In the genomic region with DNA sequence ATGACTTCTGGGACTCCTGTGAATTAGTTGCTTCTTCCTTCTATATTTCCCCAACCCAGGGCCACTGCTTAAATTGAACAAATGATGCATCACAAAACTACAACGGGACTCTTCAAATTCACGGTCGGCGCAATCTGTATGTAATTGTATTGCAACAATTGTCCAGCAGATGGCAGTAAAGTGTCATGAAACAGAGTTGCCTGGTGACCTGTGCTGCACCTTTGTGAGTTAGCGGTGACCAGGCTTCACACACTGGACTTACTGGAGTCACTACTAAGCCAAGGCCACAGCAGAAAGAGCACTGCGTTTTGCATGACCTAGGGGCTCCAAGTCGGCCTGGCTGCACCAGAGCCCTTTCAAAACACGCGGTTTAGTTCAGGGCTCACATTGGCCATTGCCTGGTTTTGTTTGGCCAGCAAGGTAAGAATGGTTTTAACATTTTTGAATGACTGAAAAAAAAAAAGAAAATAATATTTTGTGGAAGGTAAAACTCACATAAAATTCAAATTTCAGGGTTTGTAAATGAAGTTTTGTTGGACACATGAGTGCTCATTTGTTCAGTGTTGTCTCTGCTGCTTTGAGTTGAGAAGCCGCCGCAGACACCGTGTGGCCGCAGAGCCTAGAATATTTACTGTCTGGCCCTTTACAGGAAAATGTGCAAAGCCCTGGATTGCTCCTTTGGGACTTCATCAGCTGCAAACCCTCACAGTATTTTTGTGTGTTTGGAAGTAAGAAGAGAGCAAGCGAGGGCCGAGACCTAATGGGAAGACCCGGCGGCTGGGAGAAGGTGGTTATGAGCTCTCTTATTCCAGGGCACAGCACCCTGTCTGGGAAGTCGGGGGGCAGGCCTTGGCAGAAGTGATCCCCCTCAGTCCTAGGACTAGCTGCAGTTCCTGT, we compare ENCODE assay signal across 8 cellular contexts. TPM values are rescaled to one million over a fixed set of nuclear protein-coding genes. Genes with fewer than 3 reads are reported as not detected.
DNase-seq lines count a peak whose midpoint lies in the region; ATAC-seq, FAIRE-seq and TF ChIP-seq lines count a peak whose summit lies in the region.

No MANE protein-coding gene starts in this region.

- H3K27ac Mint-ChIP-seq in activated naive CD4-positive, alpha-beta T cell treated with anti-CD3 and anti-CD28 coated beads, Interleukin-2, amount 10 ng/mL, durations not matched to agents 7 days and 5 days, result no peak overlapping the region
- H3K27ac Mint-ChIP-seq in glutamatergic neuron (ENCODE audit: unreplicated experiment), result no peak overlapping the region

- no peak overlapping the region for H3K9ac ChIP-seq in OCI-LY3 (ENCODE audit: low read length)

- 0 out of 2 replicates have a peak overlapping the region, but pooled peaks have one; percentile 20 for H3K4me2 ChIP-seq in OCI-LY3 (ENCODE audit: low read length)

- ATAC-seq in HG03196 (IDR thresholded peaks at IDR 0.05; ENCODE audit: unreplicated experiment), result peak; percentile 64

- H4K20me1 ChIP-seq in OCI-LY3 (ENCODE audit: insufficient read depth, low read length), result no peaks in the 10 kb centered on the region

- no peak overlapping the region for H3K27ac ChIP-seq in OCI-LY3 (ENCODE audit: low read length)

- no peaks in the 10 kb centered on the region for H3K27me3 ChIP-seq in OCI-LY3 (ENCODE audit: low read depth, low read length)

- no peak overlapping the region for H2AFZ ChIP-seq in OCI-LY3 (ENCODE audit: low read depth, low read length)

- TF ChIP-seq CTCF in OCI-LY3 (IDR thresholded peaks at IDR 0.05; ENCODE audit: low read depth, low read length) (peak; percentile 66), glutamatergic neuron (IDR thresholded peaks at IDR 0.05; ENCODE audit: partially characterized antibody, unreplicated experiment) (peak; percentile 91)

- H3K4me1 Mint-ChIP-seq in activated naive CD4-positive, alpha-beta T cell treated with anti-CD3 and anti-CD28 coated beads, Interleukin-2, amount 10 ng/mL, durations not matched to agents 7 days and 5 days, result peaks cover 1% of the 10 kb centered on the region
- peaks cover 6% of the 10 kb centered on the region for H3K4me1 Mint-ChIP-seq in glutamatergic neuron (ENCODE audit: low read depth, unreplicated experiment)

- H3K4me3 ChIP-seq in OCI-LY3 (ENCODE audit: low read length), result no peak overlapping the region

- no peaks in the 10 kb centered on the region for H3K79me2 ChIP-seq in OCI-LY3 (ENCODE audit: low read length)

- H3K9me3 Mint-ChIP-seq in activated naive CD4-positive, alpha-beta T cell treated with anti-CD3 and anti-CD28 coated beads, Interleukin-2, amount 10 ng/mL, durations not matched to agents 7 days and 5 days, result no peaks in the 10 kb centered on the region
- peaks cover 3% of the 10 kb centered on the region for H3K9me3 Mint-ChIP-seq in glutamatergic neuron (ENCODE audit: unreplicated experiment)

- no peak for TF ChIP-seq POLR2A in GM12891 (IDR thresholded peaks at IDR 0.05; ENCODE audit: low read depth, low read length)

- no peak overlapping the region for H3K4me3 Mint-ChIP-seq in activated naive CD4-positive, alpha-beta T cell treated with anti-CD3 and anti-CD28 coated beads, Interleukin-2, amount 10 ng/mL, durations not matched to agents 7 days and 5 days
- H3K4me3 Mint-ChIP-seq in glutamatergic neuron (ENCODE audit: unreplicated experiment), result no peak overlapping the region

- CTCF ChIA-PET in activated naive CD4-positive, alpha-beta T cell treated with anti-CD3 and anti-CD28 coated beads, Interleukin-2, amount 10 ng/mL, durations not matched to agents 7 days and 5 days (lab: Charles Lee), result interaction anchor here (1.1 to 3.1 kb wide), 4 partner anchors 11 to 714 kb away, joined by 3 to 19 read pairs (median 12); no protein-coding TSS in a partner anchor

- FAIRE-seq in GM12891 (lab: Jason Lieb, UNC), result peak; percentile 90

- no peaks in the 10 kb centered on the region for H3K9me3 ChIP-seq in OCI-LY3 (ENCODE audit: insufficient read depth, low read length)

- H3K27me3 Mint-ChIP-seq in activated naive CD4-positive, alpha-beta T cell treated with anti-CD3 and anti-CD28 coated beads, Interleukin-2, amount 10 ng/mL, durations not matched to agents 7 days and 5 days, result peaks cover 66% of the 10 kb centered on the region
- peaks cover 9% of the 10 kb centered on the region for H3K27me3 Mint-ChIP-seq in glutamatergic neuron (ENCODE audit: unreplicated experiment)

- DNase-seq in ACHN, result peak; percentile 65
- peak; percentile 59 for DNase-seq in GM12891 (ENCODE audit: insufficient read length, low spot score)
- peak; percentile 59 for DNase-seq in activated naive CD4-positive, alpha-beta T cell treated with anti-CD3 and anti-CD28 coated beads, Interleukin-2, amount 10 ng/mL, durations not matched to agents 7 days and 5 days
- peak; percentile 43 for DNase-seq in glutamatergic neuron
- peak; percentile 69 for DNase-seq in pons (ENCODE audit: low spot score)
- no peak for DNase-seq in middle frontal gyrus (ENCODE audit: extremely low spot score, low spot score)

- H3K4me1 ChIP-seq in OCI-LY3 (ENCODE audit: low read length), result no peaks in the 10 kb centered on the region

- in situ Hi-C loops in ACHN (cut with HindIII; ENCODE audit: low pct_ligation_motif_present, low pct_unique_long_range_greater_than_20kb, low sequenced_read_pairs), result no loop called here

- H3K36me3 Mint-ChIP-seq in activated naive CD4-positive, alpha-beta T cell treated with anti-CD3 and anti-CD28 coated beads, Interleukin-2, amount 10 ng/mL, durations not matched to agents 7 days and 5 days, result no peaks in the 10 kb centered on the region
- H3K36me3 Mint-ChIP-seq in glutamatergic neuron (ENCODE audit: unreplicated experiment), result no peaks in the 10 kb centered on the region

- H3K36me3 ChIP-seq in OCI-LY3 (replicated peaks; ENCODE audit: low read depth, low read length), result no peaks in the 10 kb centered on the region

TF ChIP-seq in GM12891, 5 proteins besides CTCF, POLR2A, EP300 and RAD21:
- TF ChIP-seq TAF1 (IDR thresholded peaks at IDR 0.05; ENCODE audit: low read depth, low read length), result no peak
- no peak for TF ChIP-seq POLR2AphosphoS5 (IDR thresholded peaks at IDR 0.05; ENCODE audit: low read depth, low read length)
- TF ChIP-seq PAX5 (IDR thresholded peaks at IDR 0.05; ENCODE audit: insufficient read depth, low read length, severe bottlenecking), result no peak
- no peak for TF ChIP-seq SPI1 (IDR thresholded peaks at IDR 0.05; ENCODE audit: low read depth, low read length)
- no peak for TF ChIP-seq POU2F2 (IDR thresholded peaks at IDR 0.05; ENCODE audit: low read depth, low read length)
TF ChIP-seq in GM12891: peak in this region for 0.

RNA-seq across cellular contexts. Expression of a gene that starts 23.2 kb away (rescaled TPM):
- 18.9 TPM for polyA plus RNA-seq in GM12891 (2012; ENCODE audit: low read depth, missing spikeins)
- 32.1 TPM for total RNA-seq in glutamatergic neuron (ENCODE audit: unreplicated experiment)
